18 cellular contexts compared by ENCODE assay signal in genomic region chr12:97745406-97746101, GRCh38.
DNase-seq lines count a peak whose midpoint lies in the region; ATAC-seq and TF ChIP-seq lines count a peak whose summit lies in the region.
"Had no signal": no experiment of that assay in that cellular context is flagged by ENCODE, and none has a peak within 500 bp of the region (broad histone marks: within the 10 kb centered on the region; RNA-seq: fewer than 3 reads in every experiment).

No MANE protein-coding gene starts in this region.

- no peaks in the 10 kb centered on the region for H3K27me3 Mint-ChIP-seq in neural crest cell (ENCODE audit: low read depth)

- TF ChIP-seq CTCF in neural crest cell (conservative IDR thresholded peaks at IDR 0.05) = no peak

- no peak overlapping the region for H3K4me3 Mint-ChIP-seq in neural crest cell
- H3K4me3 Mint-ChIP-seq: CD14-positive monocyte had no signal

- DNase-seq in NOMO-1 (lab: John Stamatoyannopoulos, UW; ENCODE audit: unreplicated experiment in 2 of 2) (peak; percentile 55 to 77), astrocyte of the hippocampus (ENCODE audit: low read depth, low spot score) (peak; percentile 37), neural crest cell (ENCODE audit: low read depth, low spot score) (no peak)
- DNase-seq: Caco-2, GDM1, GM23248, MM.1S, NCI-H2029 treated with DMSO at 0.1 percent for 48 hours, NCI-H510A, NCI-H82, PC-3 had no signal

- peak; percentile 80 for ATAC-seq in GM18867 (IDR thresholded peaks at IDR 0.05; ENCODE audit: unreplicated experiment)
- ATAC-seq in HG03460 (IDR thresholded peaks at IDR 0.05; ENCODE audit: unreplicated experiment) = no peak
- ATAC-seq in GM21515 (IDR thresholded peaks at IDR 0.05; ENCODE audit: unreplicated experiment) = no peak
- ATAC-seq in HG03196 (IDR thresholded peaks at IDR 0.05; ENCODE audit: unreplicated experiment) = no peak
- ATAC-seq: A549, HepG2, PC-3 had no signal

- H3K4me1 Mint-ChIP-seq in neural crest cell = no peaks in the 10 kb centered on the region
- H3K4me1 Mint-ChIP-seq: CD14-positive monocyte had no signal

- H3K27ac Mint-ChIP-seq in neural crest cell (ENCODE audit: unreplicated experiment) = peak overlapping the region; percentile 87
- H3K27ac Mint-ChIP-seq: CD14-positive monocyte had no signal

- H3K9me3 Mint-ChIP-seq in neural crest cell = no peaks in the 10 kb centered on the region

- H3K36me3 Mint-ChIP-seq in neural crest cell (ENCODE audit: low read depth) = no peaks in the 10 kb centered on the region
- H3K36me3 Mint-ChIP-seq: CD14-positive monocyte had no signal
